28 cellular contexts compared by ENCODE assay signal in genomic region chr9:18448101-18448500, GRCh38. TPM values are rescaled to one million over a fixed set of nuclear protein-coding genes. Genes with fewer than 3 reads are reported as not detected.
"Had no signal": no experiment of that assay in that cellular context is flagged by ENCODE, and none has a peak within 500 bp of the region (broad histone marks: within the 10 kb centered on the region; RNA-seq: fewer than 3 reads in every experiment).

No MANE protein-coding gene starts in this region.

- H3K27ac ChIP-seq: epithelial cell of prostate, hepatocyte, pancreas, spleen, testis had no signal

- H3K27me3 ChIP-seq: hepatocyte, pancreas, spleen, testis had no signal

- H3K9me3 ChIP-seq: mucosa of descending colon, pancreas, prostate gland, spleen, testis had no signal

- H3K36me3 ChIP-seq: pancreas, prostate gland, spleen had no signal

- H3K4me1 ChIP-seq: prostate gland, spleen, testis had no signal

- H3K4me2 ChIP-seq: hepatocyte had no signal

- DNase-seq: activated CD4-positive, alpha-beta memory T cell treated with anti-CD3 and anti-CD28 coated beads for 36 hours; activated CD4-positive, alpha-beta T cell treated with anti-CD3 and anti-CD28 coated beads, Interleukin-2, amount 10 ng/mL, durations not matched to agents 24 days and 14 days; activated CD4-positive, CD25-positive, alpha-beta regulatory T cell treated with anti-CD3 and anti-CD28 coated beads, Interleukin-2, amount 50 U/mL, for 72 hours; activated CD8-positive, alpha-beta memory T cell treated with anti-CD3 and anti-CD28 coated beads, Interleukin-2, amount 50 U/mL, for 48 hours; activated gamma-delta T cell; activated naive CD4-positive, alpha-beta T cell treated with anti-CD3 and anti-CD28 coated beads, Interleukin-2, amount 50 U/mL, for 16 hours; activated T-cell treated with anti-CD3 and anti-CD28 coated beads, Interleukin-2, amount 50 U/mL, for 24 hours; amniotic stem cell; central memory CD4-positive, alpha-beta T cell; dermis blood vessel endothelial cell; effector CD4-positive, alpha-beta T cell; glutamatergic neuron; islet precursor cell; left ventricle myocardium superior; mucosa of descending colon; naive B cell; nephron progenitor cell; pancreas; spleen; stimulated activated naive CD4-positive, alpha-beta T cell; SW 1271; T-helper 17 cell; testis; trophoblast cell had no signal

- H3K4me3 ChIP-seq: hepatocyte, mucosa of descending colon, pancreas, prostate gland, spleen, testis had no signal

- H2AFZ ChIP-seq: hepatocyte had no signal

- ATAC-seq: mucosa of descending colon, T-helper 17 cell had no signal

- H3K79me2 ChIP-seq: hepatocyte had no signal

RNA-seq across cellular contexts. Expression of gene ADAMTSL1, which starts 25.9 kb away (rescaled TPM):
- total RNA-seq: activated CD4-positive, alpha-beta memory T cell treated with anti-CD3 and anti-CD28 coated beads for 36 hours; activated CD4-positive, alpha-beta T cell treated with anti-CD3 and anti-CD28 coated beads, Interleukin-2, amount 10 ng/mL, durations not matched to agents 24 days and 14 days; activated CD8-positive, alpha-beta memory T cell treated with anti-CD3 and anti-CD28 coated beads for 36 hours; T-helper 17 cell had no signal
